Comparison of ENCODE assay signal across 7 cellular contexts in genomic region chr1:108229969-108230368, GRCh38. TPM values are rescaled to one million over a fixed set of nuclear protein-coding genes. Genes with fewer than 3 reads are reported as not detected.
"Had no signal": no experiment of that assay in that cellular context is flagged by ENCODE, and none has a peak within 500 bp of the region (broad histone marks: within the 10 kb centered on the region; RNA-seq: fewer than 3 reads in every experiment).

No MANE protein-coding gene starts in this region.

RNA-seq across cellular contexts. Expression of gene NBPF4, which starts 13.9 kb away (rescaled TPM):
- total RNA-seq: GM23248, GM23338, H1, H4, H7, H9, HFFc6 had no signal
